In genomic region chr9:70015099-70015498, GRCh38 we compare ENCODE assay signal across 26 cellular contexts.
"Had no signal": no experiment of that assay in that cellular context is flagged by ENCODE, and none has a peak within 500 bp of the region (broad histone marks: within the 10 kb centered on the region; RNA-seq: fewer than 3 reads in every experiment).

No MANE protein-coding gene starts in this region.

- H3K9me3 ChIP-seq: ovary, psoas muscle, right lobe of liver, sigmoid colon, stomach, thoracic aorta, thyroid gland, tibial nerve, upper lobe of left lung, vagina had no signal

- H3K27ac ChIP-seq: neural progenitor cell, ovary, parathyroid adenoma, psoas muscle, right lobe of liver, sigmoid colon, stomach, thoracic aorta, thyroid gland, upper lobe of left lung, vagina had no signal

- DNase-seq: natural killer cell; occipital lobe; ovary; posterior cingulate gyrus; psoas muscle; right cardiac atrium; right lobe of liver; sigmoid colon; small intestine; stimulated activated CD4-positive, alpha-beta T cell treated with anti-CD3 and anti-CD28 coated beads, Interleukin-15, amount 100 ng/mL, for 24 hours; stimulated activated CD4-positive, alpha-beta T cell treated with anti-CD3 and anti-CD28 coated beads, Interleukin-2, amount 100 ng/mL, for 24 hours; stimulated activated CD4-positive, alpha-beta T cell treated with anti-CD3 and anti-CD28 coated beads, Interleukin-2, amount 100 ng/mL, for 48 hours; stimulated activated CD4-positive, alpha-beta T cell treated with anti-CD3 and anti-CD28 coated beads, Interleukin-4, amount 100 ng/mL, for 24 hours; stimulated activated naive B cell treated with anti-CD40 and anti-IgM and Interleukin-4, amounts not matched to agents 10 μg/mL and 1 μg/mL and 100 μg/mL, for 72 hours; stimulated activated naive CD4-positive, alpha-beta T cell treated with Interleukin-2 at 50 U/mL for 16 hours; stomach; thyroid gland; trophoblast cell; upper lobe of left lung had no signal

- H3K27me3 ChIP-seq: neural progenitor cell, ovary, right lobe of liver, sigmoid colon, stomach, thyroid gland, tibial nerve, upper lobe of left lung, vagina had no signal

- H3K36me3 ChIP-seq: neural progenitor cell, ovary, right lobe of liver, sigmoid colon, stomach, thoracic aorta, thyroid gland, tibial nerve, upper lobe of left lung, vagina had no signal

- ATAC-seq: natural killer cell; psoas muscle; right cardiac atrium; right lobe of liver; stimulated activated effector memory CD8-positive, alpha-beta T cell treated with anti-CD3 and anti-CD28 coated beads, Interleukin-12 subunit alpha, Interleukin-12 subunit beta, amount 100 ng/mL, for 72 hours; stimulated activated naive B cell treated with anti-CD40 and anti-IgM and Interleukin-4, amounts not matched to agents 10 μg/mL and 1 μg/mL and 100 μg/mL, for 72 hours had no signal

- H3K4me1 ChIP-seq: neural progenitor cell, parathyroid adenoma, psoas muscle, right lobe of liver, stomach, thyroid gland, upper lobe of left lung had no signal

- FAIRE-seq: small intestine, urothelium cell line had no signal

- H3K4me3 ChIP-seq: neural progenitor cell, ovary, psoas muscle, right lobe of liver, sigmoid colon, stomach, thoracic aorta, thyroid gland, tibial nerve, upper lobe of left lung, vagina had no signal
